Comparison of ENCODE assay signal across 13 cellular contexts in genomic region chrX:121456315-121456714, GRCh38.
DNase-seq lines count a peak whose midpoint lies in the region; ATAC-seq and TF ChIP-seq lines count a peak whose summit lies in the region.
"Had no signal": no experiment of that assay in that cellular context is flagged by ENCODE, and none has a peak within 500 bp of the region (broad histone marks: within the 10 kb centered on the region; RNA-seq: fewer than 3 reads in every experiment).

No MANE protein-coding gene starts in this region.

- no peak for TF ChIP-seq CTCF in epithelial cell of esophagus (IDR thresholded peaks at IDR 0.05; ENCODE audit: insufficient read depth, low read depth, low read length, missing control alignments)

- no peaks in the 10 kb centered on the region for H3K27me3 Mint-ChIP-seq in activated CD4-positive, alpha-beta T cell treated with anti-CD3 and anti-CD28 coated beads, Interleukin-2, amount 10 ng/mL, durations not matched to agents 24 days and 14 days
- H3K27me3 Mint-ChIP-seq: stimulated activated naive B cell treated with anti-CD40 and anti-IgM and Interleukin-4, amounts not matched to agents 10 μg/mL and 1 μg/mL and 100 μg/mL, for 72 hours had no signal

- H3K27ac Mint-ChIP-seq in activated CD4-positive, alpha-beta T cell treated with anti-CD3 and anti-CD28 coated beads, Interleukin-2, amount 10 ng/mL, durations not matched to agents 24 days and 14 days, result no peak overlapping the region
- H3K27ac Mint-ChIP-seq: activated CD8-positive, alpha-beta T cell treated with anti-CD3 and anti-CD28 coated beads, Interleukin-2, amount 10 ng/mL, durations not matched to agents 7 days and 5 days; stimulated activated naive B cell treated with anti-CD40 and anti-IgM and Interleukin-4, amounts not matched to agents 10 μg/mL and 1 μg/mL and 100 μg/mL, for 72 hours; T-helper 1 cell treated with Interleukin-12 subunit alpha and Interleukin-12 subunit beta and Interleukin-4 antibody, amounts not matched to agents 30 μg/mL and 1 μg/mL, for 36 hours had no signal

- H3K4me3 Mint-ChIP-seq in activated CD4-positive, alpha-beta T cell treated with anti-CD3 and anti-CD28 coated beads, Interleukin-2, amount 10 ng/mL, durations not matched to agents 24 days and 14 days, result no peak overlapping the region
- H3K4me3 Mint-ChIP-seq: activated CD8-positive, alpha-beta T cell treated with anti-CD3 and anti-CD28 coated beads, Interleukin-2, amount 10 ng/mL, durations not matched to agents 7 days and 5 days; stimulated activated naive B cell treated with anti-CD40 and anti-IgM and Interleukin-4, amounts not matched to agents 10 μg/mL and 1 μg/mL and 100 μg/mL, for 72 hours; T-helper 1 cell treated with Interleukin-12 subunit alpha and Interleukin-12 subunit beta and Interleukin-4 antibody, amounts not matched to agents 30 μg/mL and 1 μg/mL, for 36 hours had no signal

- ATAC-seq in GM19023 (IDR thresholded peaks at IDR 0.05; ENCODE audit: unreplicated experiment) (peak; percentile 60), GM21825 (IDR thresholded peaks at IDR 0.05; ENCODE audit: unreplicated experiment) (peak; percentile 90), HG03175 (IDR thresholded peaks at IDR 0.05; ENCODE audit: unreplicated experiment) (peak; percentile 88)
- ATAC-seq: activated CD8-positive, alpha-beta T cell treated with anti-CD3 and anti-CD28 coated beads, Interleukin-2, amount 10 ng/mL, durations not matched to agents 7 days and 5 days had no signal

- intact Hi-C loops in activated CD4-positive, alpha-beta T cell treated with anti-CD3 and anti-CD28 coated beads, Interleukin-2, amount 10 ng/mL, durations not matched to agents 24 days and 14 days (cut with micrococcal nuclease), result no loop called here

- no peaks in the 10 kb centered on the region for H3K9me3 Mint-ChIP-seq in activated CD4-positive, alpha-beta T cell treated with anti-CD3 and anti-CD28 coated beads, Interleukin-2, amount 10 ng/mL, durations not matched to agents 24 days and 14 days
- H3K9me3 Mint-ChIP-seq: T-helper 1 cell treated with Interleukin-12 subunit alpha and Interleukin-12 subunit beta and Interleukin-4 antibody, amounts not matched to agents 30 μg/mL and 1 μg/mL, for 36 hours had no signal

- no peak overlapping the region for H3K4me3 ChIP-seq in epithelial cell of esophagus (ENCODE audit: low read length)

- DNase-seq in epithelial cell of esophagus (ENCODE audit: low read depth) (peak; percentile 11), DMS114 treated with DMSO at 0.1 percent for 48 hours (lab: John Stamatoyannopoulos, UW; ENCODE audit: unreplicated experiment) (no peak), medulla oblongata (ENCODE audit: extremely low spot score) (no peak)
- no peak for DNase-seq in activated CD8-positive, alpha-beta memory T cell treated with anti-CD3 and anti-CD28 coated beads, Interleukin-2, amount 50 U/mL, for 4 hours
- no peak for DNase-seq in activated CD4-positive, alpha-beta T cell treated with anti-CD3 and anti-CD28 coated beads, Interleukin-2, amount 10 ng/mL, durations not matched to agents 24 days and 14 days
- DNase-seq: activated CD8-positive, alpha-beta T cell treated with anti-CD3 and anti-CD28 coated beads, Interleukin-2, amount 10 ng/mL, durations not matched to agents 7 days and 5 days; Calu3; effector CD8-positive, alpha-beta T cell; stimulated activated naive B cell treated with anti-CD40 and anti-IgM and Interleukin-4, amounts not matched to agents 10 μg/mL and 1 μg/mL and 100 μg/mL, for 72 hours had no signal

- H3K4me1 Mint-ChIP-seq in activated CD4-positive, alpha-beta T cell treated with anti-CD3 and anti-CD28 coated beads, Interleukin-2, amount 10 ng/mL, durations not matched to agents 24 days and 14 days, result no peaks in the 10 kb centered on the region

- H3K36me3 Mint-ChIP-seq in activated CD4-positive, alpha-beta T cell treated with anti-CD3 and anti-CD28 coated beads, Interleukin-2, amount 10 ng/mL, durations not matched to agents 24 days and 14 days (ENCODE audit: low read depth), result no peaks in the 10 kb centered on the region
- H3K36me3 Mint-ChIP-seq: stimulated activated naive B cell treated with anti-CD40 and anti-IgM and Interleukin-4, amounts not matched to agents 10 μg/mL and 1 μg/mL and 100 μg/mL, for 72 hours had no signal
